ENCODE assay signal across 21 cellular contexts in the genomic region with DNA sequence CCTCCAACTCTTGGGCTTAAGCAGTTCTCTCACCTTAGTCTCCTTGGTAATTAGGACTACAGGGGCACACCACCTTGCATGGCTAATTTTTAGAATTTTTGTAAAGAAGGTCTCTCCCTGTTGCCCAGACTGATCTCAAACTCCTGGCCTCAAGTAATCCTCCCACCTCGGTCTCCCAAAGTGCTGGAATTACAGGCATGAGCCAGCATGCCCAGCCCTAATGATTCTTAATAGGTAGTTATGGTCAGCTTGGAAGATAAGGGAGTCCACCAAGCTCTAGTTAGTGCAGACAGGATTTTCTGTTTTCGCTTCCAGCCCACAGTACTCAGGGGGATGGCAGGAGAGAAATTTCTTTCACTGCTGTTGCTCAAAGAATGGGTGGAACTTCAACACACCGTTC.
DNase-seq lines count a peak whose midpoint lies in the region; ATAC-seq and TF ChIP-seq lines count a peak whose summit lies in the region.
"Had no signal": no experiment of that assay in that cellular context is flagged by ENCODE, and none has a peak within 500 bp of the region (broad histone marks: within the 10 kb centered on the region; RNA-seq: fewer than 3 reads in every experiment).

No MANE protein-coding gene starts in this region.

- peaks cover 13% of the 10 kb centered on the region for H3K9me3 Mint-ChIP-seq in mesothelial cell of epicardium

- H3K4me3 Mint-ChIP-seq in mesothelial cell of epicardium, result no peak overlapping the region
- H3K4me3 Mint-ChIP-seq: CD14-positive monocyte; CD4-positive, alpha-beta memory T cell; CD4-positive, CD25-positive, alpha-beta regulatory T cell; CD8-positive, alpha-beta memory T cell had no signal

- no peaks in the 10 kb centered on the region for H3K27me3 Mint-ChIP-seq in mesothelial cell of epicardium (ENCODE audit: low read depth)
- H3K27me3 Mint-ChIP-seq: CD4-positive, alpha-beta memory T cell; CD4-positive, CD25-positive, alpha-beta regulatory T cell had no signal

- DNase-seq in ELF-1 (ENCODE audit: low read depth, low spot score) (peak; percentile 1), amniotic epithelial cell (ENCODE audit: low read depth) (peak; percentile 8), mesothelial cell of epicardium (ENCODE audit: low spot score in 2 of 2, unreplicated experiment in 2 of 2) (no peak), A172 (ENCODE audit: low spot score) (no peak), midbrain (lab: John Stamatoyannopoulos, UW) (no peak)
- DNase-seq: ACHN; BE2C; C1 segment of cervical spinal cord; CD4-positive, alpha-beta memory T cell; CD4-positive, CD25-positive, alpha-beta regulatory T cell; CD8-positive, alpha-beta memory T cell; COR-L47; DMS 273 treated with DMSO at 0.1 percent for 48 hours; DMS153; DMS53; DMS79; DND-41; EL; GF-D8 had no signal

- TF ChIP-seq CTCF in mesothelial cell of epicardium (IDR thresholded peaks at IDR 0.05; ENCODE audit: unreplicated experiment), result no peak

- H3K36me3 Mint-ChIP-seq in mesothelial cell of epicardium, result peaks cover 12% of the 10 kb centered on the region
- H3K36me3 Mint-ChIP-seq: CD14-positive monocyte; CD4-positive, alpha-beta memory T cell; CD4-positive, CD25-positive, alpha-beta regulatory T cell; CD8-positive, alpha-beta memory T cell had no signal

- peaks cover 22% of the 10 kb centered on the region for H3K4me1 Mint-ChIP-seq in mesothelial cell of epicardium
- H3K4me1 Mint-ChIP-seq: CD14-positive monocyte; CD4-positive, alpha-beta memory T cell; CD4-positive, CD25-positive, alpha-beta regulatory T cell; CD8-positive, alpha-beta memory T cell had no signal

- no peak for ATAC-seq in GM19328 (IDR thresholded peaks at IDR 0.05; ENCODE audit: unreplicated experiment)

- peak overlapping the region; percentile 60 for H3K27ac Mint-ChIP-seq in mesothelial cell of epicardium
- H3K27ac Mint-ChIP-seq: CD14-positive monocyte; CD4-positive, alpha-beta memory T cell; CD4-positive, CD25-positive, alpha-beta regulatory T cell; CD8-positive, alpha-beta memory T cell had no signal

Comparison
In these comparisons a context has a peak if more than half of its experiments do, and no peak if none do; other contexts are left out.
1. DNase-seq: peak in ELF-1 (single experiment) and amniotic epithelial cell (single experiment); none in mesothelial cell of epicardium (0 of 2), A172 (single experiment) and midbrain (single experiment).